ENCODE assay signal across 14 cellular contexts in genomic region chr11:131928992-131929391, GRCh38.
DNase-seq lines count a peak whose midpoint lies in the region; ATAC-seq and TF ChIP-seq lines count a peak whose summit lies in the region.
"Had no signal": no experiment of that assay in that cellular context is flagged by ENCODE, and none has a peak within 500 bp of the region (broad histone marks: within the 10 kb centered on the region; RNA-seq: fewer than 3 reads in every experiment).

No MANE protein-coding gene starts in this region.

- no peaks in the 10 kb centered on the region for H3K36me3 Mint-ChIP-seq in CD8-positive, alpha-beta T cell
- no peaks in the 10 kb centered on the region for H3K36me3 Mint-ChIP-seq in activated CD4-positive, alpha-beta T cell treated with anti-CD3 and anti-CD28 coated beads, Interleukin-2, amount 10 ng/mL, durations not matched to agents 24 days and 14 days (ENCODE audit: low read depth)
- H3K36me3 Mint-ChIP-seq: naive B cell had no signal

- H3K36me3 ChIP-seq in CD8-positive, alpha-beta T cell (ENCODE audit: insufficient read depth, low read length), result no peaks in the 10 kb centered on the region
- H3K36me3 ChIP-seq: BLaER1 treated with 17β-estradiol and CSF1 and Interleukin-3, amounts not matched to agents 10 nM and 100 nM; sigmoid colon had no signal

- H3K27ac Mint-ChIP-seq in CD8-positive, alpha-beta T cell, result no peak overlapping the region
- no peak overlapping the region for H3K27ac Mint-ChIP-seq in activated CD4-positive, alpha-beta T cell treated with anti-CD3 and anti-CD28 coated beads, Interleukin-2, amount 10 ng/mL, durations not matched to agents 24 days and 14 days
- H3K27ac Mint-ChIP-seq: activated B cell treated with CpG ODN at 0.5 μM for 24 hours; naive B cell; stimulated activated naive CD8-positive, alpha-beta T cell treated with anti-CD3 and anti-CD28 coated beads, Interleukin-15, amount 100 ng/mL, for 72 hours had no signal

- no peak overlapping the region for H3K27ac ChIP-seq in CD8-positive, alpha-beta T cell (ENCODE audit: low read depth, low read length)
- H3K27ac ChIP-seq: BLaER1 treated with 17β-estradiol and CSF1 and Interleukin-3, amounts not matched to agents 10 nM and 100 nM; sigmoid colon had no signal

- intact Hi-C loops in sciatic nerve (cut with DNase I), result no loop called here
- intact Hi-C loops in CD8-positive, alpha-beta T cell (cut with DNase I, micrococcal nuclease), result no loop called here
- intact Hi-C loops in activated CD4-positive, alpha-beta T cell treated with anti-CD3 and anti-CD28 coated beads, Interleukin-2, amount 10 ng/mL, durations not matched to agents 24 days and 14 days (cut with micrococcal nuclease), result no loop called here

- no peak overlapping the region for H3K4me3 Mint-ChIP-seq in CD8-positive, alpha-beta T cell
- no peak overlapping the region for H3K4me3 Mint-ChIP-seq in activated CD4-positive, alpha-beta T cell treated with anti-CD3 and anti-CD28 coated beads, Interleukin-2, amount 10 ng/mL, durations not matched to agents 24 days and 14 days
- H3K4me3 Mint-ChIP-seq: activated B cell treated with CpG ODN at 0.5 μM for 24 hours; naive B cell; stimulated activated naive CD8-positive, alpha-beta T cell treated with anti-CD3 and anti-CD28 coated beads, Interleukin-15, amount 100 ng/mL, for 72 hours had no signal

- H3K9me3 Mint-ChIP-seq in CD8-positive, alpha-beta T cell, result no peaks in the 10 kb centered on the region
- no peaks in the 10 kb centered on the region for H3K9me3 Mint-ChIP-seq in activated CD4-positive, alpha-beta T cell treated with anti-CD3 and anti-CD28 coated beads, Interleukin-2, amount 10 ng/mL, durations not matched to agents 24 days and 14 days
- H3K9me3 Mint-ChIP-seq: activated B cell treated with CpG ODN at 0.5 μM for 24 hours; stimulated activated naive CD8-positive, alpha-beta T cell treated with anti-CD3 and anti-CD28 coated beads, Interleukin-15, amount 100 ng/mL, for 72 hours had no signal

- TF ChIP-seq CTCF in CD8-positive, alpha-beta T cell (IDR thresholded peaks at IDR 0.05), result no peak

- CTCF ChIA-PET in CD8-positive, alpha-beta T cell (lab: Charles Lee), result no interaction called here

- ATAC-seq in GM19043 (IDR thresholded peaks at IDR 0.05; ENCODE audit: low read depth, unreplicated experiment) (peak; percentile 78), HG03095 (IDR thresholded peaks at IDR 0.05; ENCODE audit: unreplicated experiment) (peak; percentile 73), sciatic nerve (peak; percentile 39), HG03135 (IDR thresholded peaks at IDR 0.05; ENCODE audit: unreplicated experiment) (no peak)
- no peak for ATAC-seq in CD8-positive, alpha-beta T cell
- ATAC-seq: stimulated activated naive CD8-positive, alpha-beta T cell treated with anti-CD3 and anti-CD28 coated beads, Interleukin-15, amount 100 ng/mL, for 72 hours had no signal

- H3K4me1 Mint-ChIP-seq in CD8-positive, alpha-beta T cell (ENCODE audit: low read depth), result no peaks in the 10 kb centered on the region
- no peaks in the 10 kb centered on the region for H3K4me1 Mint-ChIP-seq in activated CD4-positive, alpha-beta T cell treated with anti-CD3 and anti-CD28 coated beads, Interleukin-2, amount 10 ng/mL, durations not matched to agents 24 days and 14 days
- H3K4me1 Mint-ChIP-seq: activated B cell treated with CpG ODN at 0.5 μM for 24 hours; naive B cell; stimulated activated naive CD8-positive, alpha-beta T cell treated with anti-CD3 and anti-CD28 coated beads, Interleukin-15, amount 100 ng/mL, for 72 hours had no signal

- no peak overlapping the region for H3K4me3 ChIP-seq in CD8-positive, alpha-beta T cell (ENCODE audit: low read depth, low read length)
- H3K4me3 ChIP-seq: BLaER1 treated with 17β-estradiol and CSF1 and Interleukin-3, amounts not matched to agents 10 nM and 100 nM; sigmoid colon had no signal

- H3K9me3 ChIP-seq in CD8-positive, alpha-beta T cell (ENCODE audit: low read length), result no peaks in the 10 kb centered on the region
- H3K9me3 ChIP-seq: BLaER1 treated with 17β-estradiol and CSF1 and Interleukin-3, amounts not matched to agents 10 nM and 100 nM; sigmoid colon had no signal

- DNase-seq in UCSD-AML1 (lab: John Stamatoyannopoulos, UW; ENCODE audit: unreplicated experiment) (peak; percentile 51), sciatic nerve (ENCODE audit: low spot score) (no peak)
- DNase-seq in CD8-positive, alpha-beta T cell, result no peak
- no peak for DNase-seq in activated CD4-positive, alpha-beta T cell treated with anti-CD3 and anti-CD28 coated beads, Interleukin-2, amount 10 ng/mL, durations not matched to agents 24 days and 14 days
- DNase-seq: activated B cell treated with CpG ODN at 0.5 μM for 24 hours; activated T-cell treated with anti-CD3 and anti-CD28 coated beads, Interleukin-2, amount 50 U/mL, for 1 hour; EL; naive B cell; sigmoid colon; stimulated activated naive CD8-positive, alpha-beta T cell treated with anti-CD3 and anti-CD28 coated beads, Interleukin-15, amount 100 ng/mL, for 72 hours had no signal

- peaks cover 4% of the 10 kb centered on the region for H3K27me3 Mint-ChIP-seq in CD8-positive, alpha-beta T cell (ENCODE audit: low read depth)
- no peaks in the 10 kb centered on the region for H3K27me3 Mint-ChIP-seq in activated CD4-positive, alpha-beta T cell treated with anti-CD3 and anti-CD28 coated beads, Interleukin-2, amount 10 ng/mL, durations not matched to agents 24 days and 14 days
- H3K27me3 Mint-ChIP-seq: activated B cell treated with CpG ODN at 0.5 μM for 24 hours, naive B cell had no signal

- no peaks in the 10 kb centered on the region for H3K27me3 ChIP-seq in CD8-positive, alpha-beta T cell (ENCODE audit: insufficient read depth, low read length)
- H3K27me3 ChIP-seq: BLaER1 treated with 17β-estradiol and CSF1 and Interleukin-3, amounts not matched to agents 10 nM and 100 nM; sigmoid colon had no signal

- POLR2A ChIA-PET in CD8-positive, alpha-beta T cell (lab: Charles Lee), result no interaction called here

- no peaks in the 10 kb centered on the region for H3K4me1 ChIP-seq in CD8-positive, alpha-beta T cell (ENCODE audit: insufficient read depth, low read length)
- H3K4me1 ChIP-seq: BLaER1 treated with 17β-estradiol and CSF1 and Interleukin-3, amounts not matched to agents 10 nM and 100 nM had no signal

Comparison
In these comparisons a context has a peak if more than half of its experiments do, and no peak if none do; other contexts are left out.
1. ATAC-seq: peak in GM19043 (single experiment), HG03095 (single experiment) and sciatic nerve (single experiment); none in CD8-positive, alpha-beta T cell (single experiment) and HG03135 (single experiment).